Comparison of ENCODE assay signal across 8 cellular contexts in the genomic region with DNA sequence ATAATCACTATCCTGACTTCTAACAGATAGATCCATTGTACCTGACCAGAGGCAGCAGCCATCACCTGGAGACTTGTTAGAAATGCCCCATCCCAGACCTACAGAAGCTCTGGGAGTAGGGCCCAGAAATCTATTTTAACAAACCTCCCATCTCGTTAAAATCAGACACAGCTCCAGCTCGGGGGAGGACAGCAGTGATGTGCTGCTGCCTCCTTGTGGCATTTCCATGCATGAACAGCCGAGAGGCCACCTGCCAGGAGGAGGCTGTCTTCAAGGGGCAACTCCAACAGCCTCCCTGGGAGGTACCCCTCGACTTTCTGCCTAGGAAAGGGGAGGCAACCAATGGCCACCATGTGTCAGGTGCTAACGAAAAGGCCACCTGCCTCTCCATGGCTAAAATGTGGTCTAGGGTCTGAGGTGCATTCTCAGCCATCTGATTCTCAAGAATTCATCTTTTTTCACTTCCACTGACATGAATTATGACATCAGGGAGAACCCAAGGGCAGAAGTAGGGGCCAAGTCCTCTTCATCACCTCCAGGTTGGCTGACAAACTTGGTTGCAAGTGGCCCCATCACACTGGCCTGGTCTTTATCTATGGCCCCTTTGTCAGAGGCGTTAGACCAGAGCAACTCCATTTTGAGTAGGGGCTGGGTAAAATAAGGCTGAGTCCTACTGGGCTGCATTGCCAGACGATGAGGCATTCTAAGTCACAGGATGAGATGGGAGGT. TPM values are rescaled to one million over a fixed set of nuclear protein-coding genes. Genes with fewer than 3 reads are reported as not detected.
A peak's percentile ranks its signal among the peaks of the same experiment; 100 is the strongest.
DNase-seq lines count a peak whose midpoint lies in the region; ATAC-seq and TF ChIP-seq lines count a peak whose summit lies in the region.

No MANE protein-coding gene starts in this region.

- DNase-seq in A172 (ENCODE audit: low spot score) (peak; percentile 69), NCI-H2196 (lab: John Stamatoyannopoulos, UW; ENCODE audit: unreplicated experiment) (peak; percentile 64), memory B cell (ENCODE audit: low spot score in 2 of 2) (peak; percentile 38 to 44)
- peak; percentile 76 for DNase-seq in activated CD4-positive, alpha-beta memory T cell treated with anti-CD3 and anti-CD28 coated beads for 36 hours
- DNase-seq in effector CD4-positive, alpha-beta T cell = peak; percentile 42
- peak; percentile 12 to 20 for DNase-seq in stimulated activated CD8-positive, alpha-beta memory T cell treated with anti-CD3 and anti-CD28 coated beads, Interleukin-4, amount 100 ng/mL, for 4 hours (ENCODE audit: low read depth in 2 of 2, low spot score in 1 of 2)

- no peaks in the 10 kb centered on the region for H3K36me3 Mint-ChIP-seq in activated CD4-positive, alpha-beta memory T cell treated with anti-CD3 and anti-CD28 coated beads for 36 hours
- peaks cover 4% of the 10 kb centered on the region for H3K36me3 Mint-ChIP-seq in memory B cell

- no peak overlapping the region for H3K4me3 Mint-ChIP-seq in activated CD4-positive, alpha-beta memory T cell treated with anti-CD3 and anti-CD28 coated beads for 36 hours
- no peak overlapping the region for H3K4me3 Mint-ChIP-seq in memory B cell

- H3K27ac Mint-ChIP-seq in activated CD4-positive, alpha-beta memory T cell treated with anti-CD3 and anti-CD28 coated beads for 36 hours = no peak overlapping the region
- no peak overlapping the region for H3K27ac Mint-ChIP-seq in memory B cell

- POLR2A ChIA-PET in activated CD4-positive, alpha-beta memory T cell treated with anti-CD3 and anti-CD28 coated beads for 36 hours (lab: Charles Lee) = no interaction called here

- no peaks in the 10 kb centered on the region for H3K27me3 Mint-ChIP-seq in activated CD4-positive, alpha-beta memory T cell treated with anti-CD3 and anti-CD28 coated beads for 36 hours
- peaks cover 5% of the 10 kb centered on the region for H3K27me3 Mint-ChIP-seq in memory B cell

- CTCF ChIA-PET in activated CD4-positive, alpha-beta memory T cell treated with anti-CD3 and anti-CD28 coated beads for 36 hours (lab: Charles Lee) = interaction anchor here (1.0 to 6.0 kb wide), 10 partner anchors 11 to 344 kb away, joined by 3 to 92 read pairs (median 4); no protein-coding TSS in a partner anchor

- intact Hi-C loops in activated CD4-positive, alpha-beta memory T cell treated with anti-CD3 and anti-CD28 coated beads for 36 hours (cut with micrococcal nuclease) = loop anchor here (1.0 to 5.0 kb wide), 3 partner anchors 48 to 516 kb away; no protein-coding TSS in a partner anchor

- H3K9me3 Mint-ChIP-seq in activated CD4-positive, alpha-beta memory T cell treated with anti-CD3 and anti-CD28 coated beads for 36 hours = peaks cover 7% of the 10 kb centered on the region
- H3K9me3 Mint-ChIP-seq in memory B cell = peaks cover 4% of the 10 kb centered on the region

- peak; percentile 70 for ATAC-seq in memory B cell (ENCODE audit: low read depth)
- no peak for ATAC-seq in GM18861 (IDR thresholded peaks at IDR 0.05; ENCODE audit: unreplicated experiment)

- peak; percentile 88 for TF ChIP-seq CTCF in GM12872 (IDR thresholded peaks at IDR 0.05; ENCODE audit: insufficient read depth, low read depth, low read length)

- peaks cover 23% of the 10 kb centered on the region for H3K4me1 Mint-ChIP-seq in activated CD4-positive, alpha-beta memory T cell treated with anti-CD3 and anti-CD28 coated beads for 36 hours (ENCODE audit: low read depth)
- H3K4me1 Mint-ChIP-seq in memory B cell = peaks cover 7% of the 10 kb centered on the region

RNA-seq across cellular contexts. Expression of a gene that starts 12.2 kb away (rescaled TPM):
- total RNA-seq in A172 (2014; rRNA removed; shearing (Covaris generic)) = 0.62 TPM in 1 of 2 replicates, not detected in the other
- under 1 TPM; 0.71 to 0.77 TPM for total RNA-seq in activated CD4-positive, alpha-beta memory T cell treated with anti-CD3 and anti-CD28 coated beads for 36 hours

RNA-seq across cellular contexts. Expression of a gene that starts 18.3 kb away (rescaled TPM):
- not detected in 2 replicates for total RNA-seq in A172 (2014; rRNA removed; shearing (Covaris generic))
- not detected for total RNA-seq in activated CD4-positive, alpha-beta memory T cell treated with anti-CD3 and anti-CD28 coated beads for 36 hours

Comparison
In these comparisons a context has a peak if more than half of its experiments do, and no peak if none do; other contexts are left out.
1. DNase-seq: peak in every context shown above with its lines; median percentile 76 in activated CD4-positive, alpha-beta memory T cell treated with anti-CD3 and anti-CD28 coated beads for 36 hours; 69 in A172; 64 in NCI-H2196; 42 in effector CD4-positive, alpha-beta T cell; 41 in memory B cell; 16 in stimulated activated CD8-positive, alpha-beta memory T cell treated with anti-CD3 and anti-CD28 coated beads, Interleukin-4, amount 100 ng/mL, for 4 hours.